ENCODE assay signal across 24 cellular contexts in the genomic region with DNA sequence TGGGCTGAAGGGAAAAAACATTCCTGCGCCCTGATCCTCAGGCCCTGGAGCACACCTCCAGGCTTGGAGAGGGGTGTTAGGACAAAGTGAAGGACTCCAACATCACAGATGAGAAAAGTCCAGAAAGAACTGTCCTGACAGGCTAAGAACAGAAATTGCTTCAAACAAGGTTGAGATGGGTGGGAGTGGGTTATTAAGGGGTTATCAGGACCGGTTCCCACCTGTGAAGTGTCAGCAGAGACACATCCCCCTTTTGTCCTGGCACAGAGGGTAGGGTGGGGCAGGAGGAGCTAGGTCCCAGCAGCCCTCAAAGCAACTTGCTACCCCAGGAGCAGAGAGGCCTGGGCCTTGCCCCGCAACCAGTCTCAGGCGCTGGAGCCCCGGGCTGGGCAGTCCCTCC. TPM values are rescaled to one million over a fixed set of nuclear protein-coding genes. Genes with fewer than 3 reads are reported as not detected.
"Had no signal": no experiment of that assay in that cellular context is flagged by ENCODE, and none has a peak within 500 bp of the region (broad histone marks: within the 10 kb centered on the region; RNA-seq: fewer than 3 reads in every experiment).

No MANE protein-coding gene starts in this region.

- H3K36me3 Mint-ChIP-seq: naive B cell; stimulated activated naive B cell treated with anti-CD40 and anti-IgM and Interleukin-4, amounts not matched to agents 10 μg/mL and 1 μg/mL and 100 μg/mL, for 72 hours had no signal

- H3K27me3 ChIP-seq: heart right ventricle, left lung, right lobe of liver had no signal

- H3K36me3 ChIP-seq: heart right ventricle, left lung, lower lobe of right lung, right lobe of liver had no signal

- H3K9me3 ChIP-seq: left lung, lower lobe of right lung, psoas muscle, right lobe of liver had no signal

- H3K4me3 ChIP-seq: heart right ventricle, left lung, lower lobe of right lung, psoas muscle, right lobe of liver had no signal

- H3K9me3 Mint-ChIP-seq: central memory CD8-positive, alpha-beta T cell; neural crest cell; stimulated activated naive B cell treated with anti-CD40 and anti-IgM and Interleukin-4, amounts not matched to agents 10 μg/mL and 1 μg/mL and 100 μg/mL, for 72 hours; stimulated activated naive CD8-positive, alpha-beta T cell treated with anti-CD3 and anti-CD28 coated beads, Interleukin-15, amount 100 ng/mL, for 72 hours had no signal

- ATAC-seq: esophagus mucosa; heart right ventricle; left lung; lower lobe of right lung; psoas muscle; right lobe of liver; stimulated activated naive B cell treated with anti-CD40 and anti-IgM and Interleukin-4, amounts not matched to agents 10 μg/mL and 1 μg/mL and 100 μg/mL, for 72 hours; stimulated activated naive CD8-positive, alpha-beta T cell treated with anti-CD3 and anti-CD28 coated beads, Interleukin-15, amount 100 ng/mL, for 72 hours had no signal

- H3K79me2 ChIP-seq: parathyroid adenoma had no signal

- H3K9ac ChIP-seq: parathyroid adenoma had no signal

- H2AFZ ChIP-seq: parathyroid adenoma had no signal

- H3K4me1 ChIP-seq: heart right ventricle, left lung, lower lobe of right lung, parathyroid adenoma, psoas muscle had no signal

- H3K27ac ChIP-seq: heart right ventricle, left lung, lower lobe of right lung, parathyroid adenoma, psoas muscle, right lobe of liver had no signal

- H3K4me3 Mint-ChIP-seq: central memory CD8-positive, alpha-beta T cell; naive B cell; neural crest cell; stimulated activated naive B cell treated with anti-CD40 and anti-IgM and Interleukin-4, amounts not matched to agents 10 μg/mL and 1 μg/mL and 100 μg/mL, for 72 hours; stimulated activated naive CD8-positive, alpha-beta T cell treated with anti-CD3 and anti-CD28 coated beads, Interleukin-15, amount 100 ng/mL, for 72 hours had no signal

- DNase-seq: cortex of kidney; effector memory CD4-positive, alpha-beta T cell; heart right ventricle; hypothalamus; kidney glomerular epithelial cell; left lung; lower lobe of right lung; mesenchymal stem cell; midbrain; naive B cell; occipital lobe; psoas muscle; retina; right lobe of liver; stimulated activated CD4-positive, alpha-beta T cell treated with anti-CD3 and anti-CD28 coated beads, Interleukin-4, amount 100 ng/mL, for 24 hours; stimulated activated naive B cell treated with anti-CD40 and anti-IgM and Interleukin-4, amounts not matched to agents 10 μg/mL and 1 μg/mL and 100 μg/mL, for 72 hours; stimulated activated naive CD8-positive, alpha-beta T cell treated with anti-CD3 and anti-CD28 coated beads, Interleukin-15, amount 100 ng/mL, for 72 hours; trophoblast cell had no signal

RNA-seq across cellular contexts. Expression of gene SPDEF, which starts 3.5 kb away (rescaled TPM):
- total RNA-seq: frontal cortex, glomerular endothelial cell, occipital lobe, right lobe of liver had no signal
